ENCODE assay signal across 17 cellular contexts in genomic region chr9:5982352-5982751, GRCh38. TPM values are rescaled to one million over a fixed set of nuclear protein-coding genes. Genes with fewer than 3 reads are reported as not detected.
A peak's percentile ranks its signal among the peaks of the same experiment; 100 is the strongest.
DNase-seq lines count a peak whose midpoint lies in the region; ATAC-seq and TF ChIP-seq lines count a peak whose summit lies in the region.
"Had no signal": no experiment of that assay in that cellular context is flagged by ENCODE, and none has a peak within 500 bp of the region (broad histone marks: within the 10 kb centered on the region; RNA-seq: fewer than 3 reads in every experiment).

No MANE protein-coding gene starts in this region.

- DNase-seq in choroid plexus epithelial cell (ENCODE audit: low read depth), result peak; percentile 4
- DNase-seq in foreskin fibroblast, result peak; percentile 1 to 8
- DNase-seq in testis, result no peak
- no peak for DNase-seq in aorta
- no peak for DNase-seq in T-helper 9 cell
- DNase-seq: ACHN; BE2C; C1 segment of cervical spinal cord; CD4-positive, CD25-positive, alpha-beta regulatory T cell; CD8-positive, alpha-beta memory T cell; COR-L47; DMS 273 treated with DMSO at 0.1 percent for 48 hours; DMS53; DND-41 had no signal

- H3K27ac ChIP-seq in testis (peak overlapping the region; percentile 14 to 75), aorta (ENCODE audit: low read depth in 1 of 2, low read length in 2 of 2) (no peak overlapping the region)

- H3K36me3 ChIP-seq in testis (ENCODE audit: low read depth, missing control alignments), result no peaks in the 10 kb centered on the region
- H3K36me3 ChIP-seq in aorta (ENCODE audit: control insufficient read depth in 1 of 2, insufficient read depth in 2 of 2, low read length in 1 of 2), result peaks cover 0 to 2% of the 10 kb centered on the region in 2 donors
- H3K36me3 ChIP-seq: HAP-1 had no signal

- intact Hi-C loops in testis (cut with DNase I; ENCODE audit: low total_unique reads) (no loop called here), aorta (cut with DNase I) (no loop called here)

- H3K4me3 ChIP-seq in choroid plexus epithelial cell (ENCODE audit: low read depth, low read length), result no peak overlapping the region
- H3K4me3 ChIP-seq in foreskin fibroblast (ENCODE audit: low read depth in 1 of 2, low read length in 2 of 2), result no peak overlapping the region
- H3K4me3 ChIP-seq in testis, result no peak overlapping the region
- no peak overlapping the region for H3K4me3 ChIP-seq in aorta (ENCODE audit: low read length in 2 of 2)
- H3K4me3 ChIP-seq: HAP-1 had no signal

- TF ChIP-seq POLR2A in testis (IDR thresholded peaks at IDR 0.05), result no peak

- TF ChIP-seq CTCF in choroid plexus epithelial cell (conservative IDR thresholded peaks at IDR 0.05; ENCODE audit: low read depth, low read length), result no peak
- no peak for TF ChIP-seq CTCF in foreskin fibroblast (IDR thresholded peaks at IDR 0.05; ENCODE audit: low read depth, low read length)
- no peak for TF ChIP-seq CTCF in testis (IDR thresholded peaks at IDR 0.05)

- H3K27me3 ChIP-seq in testis (no peaks in the 10 kb centered on the region), aorta (ENCODE audit: control insufficient read depth in 1 of 2, insufficient read depth in 2 of 2, low read length in 1 of 2) (peaks cover 0 to 2% of the 10 kb centered on the region in 2 donors)
- H3K27me3 ChIP-seq: BE2C had no signal

- H3K4me1 ChIP-seq in testis, result peaks cover 10% of the 10 kb centered on the region
- H3K4me1 ChIP-seq in aorta (ENCODE audit: control insufficient read depth in 1 of 2, insufficient read depth in 2 of 2, low read length in 2 of 2), result no peaks in the 10 kb centered on the region
- H3K4me1 ChIP-seq: BE2C had no signal

- 39 to 47% methylated on average over 2 of the region's 2 CpGs for WGBS in testis, 2 donors
- 65 to 78% methylated on average over 2 of the region's 2 CpGs for WGBS in aorta, 2 donors

- ATAC-seq in HG03135 (IDR thresholded peaks at IDR 0.05; ENCODE audit: unreplicated experiment) (no peak), aorta (ENCODE audit: low FRiP score) (no peak)
- ATAC-seq: HepG2 had no signal

- H3K9me3 ChIP-seq in testis (no peaks in the 10 kb centered on the region), aorta (ENCODE audit: control insufficient read depth, low read length) (no peaks in the 10 kb centered on the region)
- H3K9me3 ChIP-seq: BE2C, HAP-1 had no signal

RNA-seq across cellular contexts. Expression of gene RANBP6, which starts 33.1 kb away (rescaled TPM):
- total RNA-seq in testis (10 to 100 TPM; 13.8 to 16.0 TPM), aorta (10 to 100 TPM; 14.0 TPM)
- polyA plus RNA-seq in testis (ENCODE audit: insufficient read depth, low read depth, low replicate concordance) (6.9 TPM), aorta (1 to 10 TPM; 2.4 to 7.7 TPM)

Comparison
In these comparisons a context has a peak if more than half of its experiments do, and no peak if none do; other contexts are left out.
1. DNase-seq: peak in choroid plexus epithelial cell (single experiment) and foreskin fibroblast (2 of 2); none in testis (single experiment), aorta (0 of 2) and T-helper 9 cell (single experiment).
2. H3K27ac ChIP-seq: peak in testis (2 of 2); none in aorta (0 of 2).